Comparison of ENCODE assay signal across 1 cellular context in genomic region chr14:102508410-102508773, GRCh38.
A peak's percentile ranks its signal among the peaks of the same experiment; 100 is the strongest.
TF ChIP-seq lines count a peak whose summit lies in the region.

No MANE protein-coding gene starts in this region.

TF ChIP-seq in K562, 482 proteins besides CTCF, POLR2A, EP300 and RAD21 (continued from another document):
- no peak for TF ChIP-seq ELF2 (CRISPR knock-in tag; IDR thresholded peaks at IDR 0.05)
- no peak for TF ChIP-seq NFRKB (IDR thresholded peaks at IDR 0.05; ENCODE audit: low read depth)
- no peak for TF ChIP-seq MEF2A (IDR thresholded peaks at IDR 0.05; ENCODE audit: control insufficient read depth, low read depth, low read length)
- TF ChIP-seq ZNF518B (CRISPR knock-in tag; IDR thresholded peaks at IDR 0.05), result no peak
- peak in 1 of 2 experiments; percentile 27; a peak in 1 of 4 replicates for TF ChIP-seq MAZ (CRISPR knock-in tag; conservative IDR thresholded peaks at IDR 0.05 in 1 of 2, IDR thresholded peaks at IDR 0.05 in 1 of 2)
- no peak for TF ChIP-seq MYBL2 (IDR thresholded peaks at IDR 0.05; ENCODE audit: low read depth)
- TF ChIP-seq MYBL2 (CRISPR knock-in tag; IDR thresholded peaks at IDR 0.05; ENCODE audit: borderline replicate concordance), result no peak
- TF ChIP-seq SMARCA4 (IDR thresholded peaks at IDR 0.05), result no peak
- no peak for TF ChIP-seq OTX1 (CRISPR knock-in tag; IDR thresholded peaks at IDR 0.05)
- TF ChIP-seq FOXK1 (CRISPR knock-in tag; IDR thresholded peaks at IDR 0.05; ENCODE audit: borderline replicate concordance), result no peak
- no peak for TF ChIP-seq ILF3 (IDR thresholded peaks at IDR 0.05; ENCODE audit: borderline replicate concordance)
- TF ChIP-seq RERE (CRISPR knock-in tag; IDR thresholded peaks at IDR 0.05; ENCODE audit: borderline replicate concordance), result no peak
- TF ChIP-seq ELK1 (CRISPR knock-in tag; IDR thresholded peaks at IDR 0.05), result no peak
- TF ChIP-seq POLR2B (IDR thresholded peaks at IDR 0.05; ENCODE audit: low read depth, partially characterized antibody), result peak; percentile 25
- no peak for TF ChIP-seq CXXC5 (CRISPR knock-in tag; IDR thresholded peaks at IDR 0.05)
- TF ChIP-seq ZNF507 (tag; conservative IDR thresholded peaks at IDR 0.05), result no peak
- TF ChIP-seq POLR2AphosphoS5 (IDR thresholded peaks at IDR 0.05; ENCODE audit: control insufficient read depth, insufficient read depth, low read depth, low read length), result 0 out of 2 replicates have a peak, but pooled peaks have one; percentile 33
- TF ChIP-seq GTF2E2 (tag; IDR thresholded peaks at IDR 0.05), result no peak
- no peak for TF ChIP-seq E2F5 (CRISPR knock-in tag; IDR thresholded peaks at IDR 0.05)
- no peak for TF ChIP-seq JUNB (CRISPR knock-in tag; conservative IDR thresholded peaks at IDR 0.05)
- TF ChIP-seq MGA (IDR thresholded peaks at IDR 0.05), result no peak
- no peak for TF ChIP-seq CREB5 (CRISPR knock-in tag; IDR thresholded peaks at IDR 0.05)
- no peak for TF ChIP-seq FUS (optimal IDR thresholded peaks at IDR 0.05; ENCODE audit: low read depth, low read length)
- peak in 1 of 2 experiments; percentile 42; a peak in 2 of 4 replicates for TF ChIP-seq NRF1 (conservative IDR thresholded peaks at IDR 0.05 in 1 of 2, IDR thresholded peaks at IDR 0.05 in 1 of 2)
